Comparison of ENCODE assay signal across 8 cellular contexts in genomic region chr6:160519603-160520042, GRCh38.
DNase-seq lines count a peak whose midpoint lies in the region; ATAC-seq lines count a peak whose summit lies in the region.

No MANE protein-coding gene starts in this region.

- peak overlapping the region; percentile 70 for H3K27ac ChIP-seq in substantia nigra (ENCODE audit: low read depth, low read length, poor library complexity, severe bottlenecking)

- peak; percentile 87 for DNase-seq in ELF-1 (ENCODE audit: low read depth, low spot score)
- peak; percentile 40 for DNase-seq in activated naive CD8-positive, alpha-beta T cell treated with anti-CD3 and anti-CD28 coated beads, Interleukin-2, amount 50 U/mL, for 16 hours (ENCODE audit: low read depth, low spot score)
- DNase-seq in kidney glomerular epithelial cell (lab: John Stamatoyannopoulos, UW) = peak; percentile 77
- DNase-seq in substantia nigra (lab: John Stamatoyannopoulos, UW) = no peak
- no peak for DNase-seq in NCI-H526 treated with DMSO at 0.1 percent for 48 hours (lab: John Stamatoyannopoulos, UW)
- DNase-seq in HuH-7.5 (ENCODE audit: low spot score) = no peak

- ATAC-seq in GM19455 (IDR thresholded peaks at IDR 0.05; ENCODE audit: unreplicated experiment) (peak; percentile 85), HG03521 (IDR thresholded peaks at IDR 0.05; ENCODE audit: unreplicated experiment) (peak; percentile 75)

Comparison
In these comparisons a context has a peak if more than half of its experiments do, and no peak if none do; other contexts are left out.
1. DNase-seq: peak in ELF-1 (single experiment), activated naive CD8-positive, alpha-beta T cell treated with anti-CD3 and anti-CD28 coated beads, Interleukin-2, amount 50 U/mL, for 16 hours (single experiment) and kidney glomerular epithelial cell (single experiment); none in substantia nigra (0 of 49), NCI-H526 treated with DMSO at 0.1 percent for 48 hours (single experiment) and HuH-7.5 (single experiment).